ENCODE assay signal across 10 cellular contexts in genomic region chr10:119602241-119603095, GRCh38. TPM values are rescaled to one million over a fixed set of nuclear protein-coding genes. Genes with fewer than 3 reads are reported as not detected.
A peak's percentile ranks its signal among the peaks of the same experiment; 100 is the strongest.
DNase-seq lines count a peak whose midpoint lies in the region; ATAC-seq, FAIRE-seq and TF ChIP-seq lines count a peak whose summit lies in the region.
"Had no signal": no experiment of that assay in that cellular context is flagged by ENCODE, and none has a peak within 500 bp of the region (broad histone marks: within the 10 kb centered on the region; RNA-seq: fewer than 3 reads in every experiment).

No MANE protein-coding gene starts in this region.

- peak; percentile 70 for TF ChIP-seq CTCF in HepG2 (CRISPR knock-in tag; IDR thresholded peaks at IDR 0.05)
- TF ChIP-seq CTCF in tibial artery (IDR thresholded peaks at IDR 0.05): peak in 1 of 2 experiments; percentile 22

- POLR2A ChIA-PET in HepG2 (lab: Yijun Ruan, JAX): no interaction called here

- no peaks in the 10 kb centered on the region for H4K20me1 ChIP-seq in HepG2 (ENCODE audit: insufficient read depth, low read length)

- H3K36me3 ChIP-seq in HepG2 (replicated peaks in 1 of 2; ENCODE audit: control insufficient read depth in 1 of 2, insufficient read depth in 2 of 2, low read length in 2 of 2) (no peaks in the 10 kb centered on the region), tibial artery (no peaks in the 10 kb centered on the region)
- H3K36me3 ChIP-seq: thoracic aorta had no signal

- peak; percentile 51 for DNase-seq in DMS53 (lab: John Stamatoyannopoulos, UW)
- no peak for DNase-seq in DMS53 treated with DMSO at 0.1 percent for 48 hours (lab: John Stamatoyannopoulos, UW; ENCODE audit: unreplicated experiment)
- DNase-seq in M059J (ENCODE audit: low read depth): peak; percentile 33
- peak; percentile 4 for DNase-seq in activated T-helper 9 cell treated with anti-CD3 and anti-CD28 coated beads, Interleukin-2, amount 50 U/mL, for 16 hours (ENCODE audit: low read depth)
- peak; percentile 31 for DNase-seq in HepG2 (ENCODE audit: low spot score)
- no peak for DNase-seq in NCI-H146 treated with DMSO at 0.1 percent for 48 hours (lab: John Stamatoyannopoulos, UW; ENCODE audit: unreplicated experiment)
- DNase-seq in tibial artery: no peak
- no peak for DNase-seq in kidney glomerular epithelial cell (lab: John Stamatoyannopoulos, UW)

- H3K79me2 ChIP-seq in HepG2 (ENCODE audit: insufficient read depth, low read length): no peaks in the 10 kb centered on the region

- H3K4me3 ChIP-seq in HepG2 (replicated peaks in 1 of 3; ENCODE audit: insufficient read depth in 1 of 3, low read depth in 2 of 3, low read length in 3 of 3) (no peak overlapping the region), tibial artery (no peak overlapping the region)
- H3K4me3 ChIP-seq: SK-N-MC, thoracic aorta had no signal

- H3K9me3 ChIP-seq in HepG2 (ENCODE audit: low read length) (0 out of 2 replicates have a peak, but pooled peaks cover 5% of the 10 kb centered on the region), tibial artery (no peaks in the 10 kb centered on the region)
- H3K9me3 ChIP-seq: thoracic aorta had no signal

- no peak overlapping the region for H3K27ac ChIP-seq in HepG2 (ENCODE audit: extremely low read length, insufficient read depth, low read length)
- H3K27ac ChIP-seq in tibial artery: no peak overlapping the region
- H3K27ac ChIP-seq: SK-N-MC, thoracic aorta had no signal

- TF ChIP-seq POLR2A in HepG2 (IDR thresholded peaks at IDR 0.05; ENCODE audit: insufficient read depth in 1 of 2, low read depth in 2 of 2, low read length in 2 of 2): no peak

- 0 out of 2 replicates have a peak, but pooled peaks have one; percentile 21 for TF ChIP-seq RAD21 in HepG2 (CRISPR knock-in tag; IDR thresholded peaks at IDR 0.05)

- H3K4me2 ChIP-seq in HepG2 (ENCODE audit: low read depth, low read length): no peak overlapping the region

- no peak overlapping the region for H2AFZ ChIP-seq in HepG2 (ENCODE audit: low read length)

- no peak overlapping the region for H3K9ac ChIP-seq in HepG2 (ENCODE audit: insufficient read depth, low read depth, low read length)

- BruUV-seq in HepG2 (replicated peaks; lab: Mats Ljungman, UMichigan): no TSS peak

- TF ChIP-seq EP300 in HepG2 (IDR thresholded peaks at IDR 0.05; ENCODE audit: low read depth in 2 of 2, low read length in 2 of 2) (no peak), HepG2 (CRISPR knock-in tag; IDR thresholded peaks at IDR 0.05; ENCODE audit: borderline replicate concordance) (no peak)

- ATAC-seq in HepG2: peak; percentile 96

- no peak for FAIRE-seq in HepG2 (lab: Jason Lieb, UNC)

- H3K27me3 ChIP-seq in HepG2 (ENCODE audit: control insufficient read depth in 1 of 2, insufficient read depth in 2 of 2, low read length in 2 of 2) (no peaks in the 10 kb centered on the region), tibial artery (no peaks in the 10 kb centered on the region)

- in situ Hi-C loops in HepG2 (cut with HindIII; ENCODE audit: extremely low pct_ligation_motif_present, low pct_unique_long_range_greater_than_20kb): no loop called here

- WGBS in HepG2 (ENCODE audit: low lambda C conversion rate): 3% methylated on average over 2 of the region's 2 CpGs

- H3K4me1 ChIP-seq in HepG2 (ENCODE audit: insufficient read depth, low read length) (peaks cover 7% of the 10 kb centered on the region), tibial artery (peaks cover 0 to 3% (median 2%) of the 10 kb centered on the region in 4 donors)

- CTCF ChIA-PET in HepG2 (lab: Yijun Ruan, JAX; ENCODE audit: low intra/inter-chr PET ratio, low total read pairs): no interaction called here

- intact Hi-C loops in HepG2 (cut with micrococcal nuclease; ENCODE audit: unreplicated experiment) (no loop called here), tibial artery (cut with DNase I; ENCODE audit: low total_unique reads) (no loop called here)

TF ChIP-seq in HepG2, 621 proteins besides CTCF, POLR2A, EP300 and RAD21 (continues in another document):
- TF ChIP-seq STAG1 (CRISPR knock-in tag; IDR thresholded peaks at IDR 0.05) (peak; percentile 49), SMC3 (IDR thresholded peaks at IDR 0.05; ENCODE audit: low read length) (peak; percentile 17; the same call in 1 of the 2 replicates), NFKB2 (CRISPR knock-in tag; IDR thresholded peaks at IDR 0.05; ENCODE audit: borderline replicate concordance) (no peak)

RNA-seq across cellular contexts. Expression of gene TIAL1, which starts 5.7 kb away (rescaled TPM):
- total RNA-seq in M059J (2014; rRNA removed; shearing (Covaris generic)): 45.9 and 47.6 TPM in 2 replicates
- 31.5 and 36.6 TPM in 2 replicates for total RNA-seq in HepG2 (2016; rRNA removed; fragmentation: Illumina TruSeq; extraction: Trizol)
- 19.8 and 22.7 TPM in 2 replicates for total RNA-seq in HepG2 (2016; cell fraction: cytosol; rRNA removed; fragmentation: Illumina TruSeq; extraction: Trizol; ENCODE audit: low read depth)
- 32.7 and 33.0 TPM in 2 replicates for total RNA-seq in HepG2 (2016; cell fraction: insoluble cytoplasmic fraction; rRNA removed; fragmentation: Illumina TruSeq; extraction: Trizol)
- 32.9 and 34.8 TPM in 2 replicates for total RNA-seq in HepG2 (2016; cell fraction: membrane; rRNA removed; fragmentation: Illumina TruSeq; extraction: Trizol)
- 74.7 and 93.9 TPM in 2 replicates for total RNA-seq in HepG2 (2016; cell fraction: nucleus; rRNA removed; fragmentation: Illumina TruSeq; extraction: Trizol)
- polyA plus RNA-seq in HepG2 (2011; rRNA removed): 145 and 148 TPM in 2 replicates
- 29.6 and 41.0 TPM in 2 replicates for polyA plus RNA-seq in HepG2 (2011; cell fraction: cytosol; rRNA removed)
- 368 and 448 TPM in 2 replicates for polyA plus RNA-seq in HepG2 (2011; cell fraction: nucleus; rRNA removed)
- polyA plus RNA-seq in HepG2 (2012): 152 and 155 TPM in 2 replicates
- 16.3 and 18.6 TPM in 2 replicates for polyA plus RNA-seq in HepG2 (2016; cell fraction: cytosol; fragmentation: Illumina TruSeq; extraction: Trizol; ENCODE audit: low read depth)
- 72.0 and 75.0 TPM in 2 replicates for polyA plus RNA-seq in HepG2 (2016; cell fraction: insoluble cytoplasmic fraction; fragmentation: Illumina TruSeq; extraction: Trizol; ENCODE audit: low read depth)
- 36.1 and 39.6 TPM in 2 replicates for polyA plus RNA-seq in HepG2 (2016; cell fraction: membrane; fragmentation: Illumina TruSeq; extraction: Trizol; ENCODE audit: low read depth)
- 291 and 317 TPM in 2 replicates for polyA plus RNA-seq in HepG2 (2016; cell fraction: nucleus; fragmentation: Illumina TruSeq; extraction: Trizol; ENCODE audit: insufficient read depth, low read depth)
- 17.9 and 42.2 TPM in 2 replicates for polyA minus RNA-seq in HepG2 (2011; rRNA and poly(A)+ RNA removed; ENCODE audit: low replicate concordance)
- 27.6 and 31.4 TPM in 2 replicates for polyA minus RNA-seq in HepG2 (2011; cell fraction: cytosol; rRNA and poly(A)+ RNA removed)
- 199 and 216 TPM in 2 replicates for polyA minus RNA-seq in HepG2 (2011; cell fraction: nucleus; rRNA and poly(A)+ RNA removed)

RNA-seq across cellular contexts. Expression of gene BAG3, which starts 48.7 kb away (rescaled TPM):
- 15.1 and 28.6 TPM in 2 replicates for total RNA-seq in M059J (2014; rRNA removed; shearing (Covaris generic))
- total RNA-seq in HepG2 (2016; rRNA removed; fragmentation: Illumina TruSeq; extraction: Trizol): 6.7 and 7.9 TPM in 2 replicates
- 1.7 and 2.0 TPM in 2 replicates for total RNA-seq in HepG2 (2016; cell fraction: cytosol; rRNA removed; fragmentation: Illumina TruSeq; extraction: Trizol; ENCODE audit: low read depth)
- 6.7 and 7.5 TPM in 2 replicates for total RNA-seq in HepG2 (2016; cell fraction: insoluble cytoplasmic fraction; rRNA removed; fragmentation: Illumina TruSeq; extraction: Trizol)
- total RNA-seq in HepG2 (2016; cell fraction: membrane; rRNA removed; fragmentation: Illumina TruSeq; extraction: Trizol): 4.9 and 5.1 TPM in 2 replicates
- total RNA-seq in HepG2 (2016; cell fraction: nucleus; rRNA removed; fragmentation: Illumina TruSeq; extraction: Trizol): 4.8 and 6.3 TPM in 2 replicates
- 2.9 and 3.0 TPM in 2 replicates for polyA plus RNA-seq in HepG2 (2011; rRNA removed)
- polyA plus RNA-seq in HepG2 (2011; cell fraction: cytosol; rRNA removed): 2.5 and 3.1 TPM in 2 replicates
- polyA plus RNA-seq in HepG2 (2011; cell fraction: nucleus; rRNA removed): 9.0 and 9.5 TPM in 2 replicates
- polyA plus RNA-seq in HepG2 (2012): 12.7 and 14.8 TPM in 2 replicates
- 1.9 and 2.1 TPM in 2 replicates for polyA plus RNA-seq in HepG2 (2016; cell fraction: cytosol; fragmentation: Illumina TruSeq; extraction: Trizol; ENCODE audit: low read depth)
- 15.1 and 20.8 TPM in 2 replicates for polyA plus RNA-seq in HepG2 (2016; cell fraction: insoluble cytoplasmic fraction; fragmentation: Illumina TruSeq; extraction: Trizol; ENCODE audit: low read depth)
- polyA plus RNA-seq in HepG2 (2016; cell fraction: membrane; fragmentation: Illumina TruSeq; extraction: Trizol; ENCODE audit: low read depth): 3.2 and 4.9 TPM in 2 replicates
- polyA plus RNA-seq in HepG2 (2016; cell fraction: nucleus; fragmentation: Illumina TruSeq; extraction: Trizol; ENCODE audit: insufficient read depth, low read depth): 14.7 and 18.1 TPM in 2 replicates
- 3.1 and 5.4 TPM in 2 replicates for polyA minus RNA-seq in HepG2 (2011; rRNA and poly(A)+ RNA removed; ENCODE audit: low replicate concordance)
- 6.2 and 6.5 TPM in 2 replicates for polyA minus RNA-seq in HepG2 (2011; cell fraction: cytosol; rRNA and poly(A)+ RNA removed)
- 2.2 and 3.2 TPM in 2 replicates for polyA minus RNA-seq in HepG2 (2011; cell fraction: nucleus; rRNA and poly(A)+ RNA removed)

RNA-seq across cellular contexts. Expression of gene RGS10, which starts 59.9 kb away (rescaled TPM):
- total RNA-seq in M059J (2014; rRNA removed; shearing (Covaris generic)): 18.6 and 32.4 TPM in 2 replicates
- 1.1 and 1.7 TPM in 2 replicates for total RNA-seq in HepG2 (2016; rRNA removed; fragmentation: Illumina TruSeq; extraction: Trizol)
- 2.3 and 4.0 TPM in 2 replicates for total RNA-seq in HepG2 (2016; cell fraction: cytosol; rRNA removed; fragmentation: Illumina TruSeq; extraction: Trizol; ENCODE audit: low read depth)
- total RNA-seq in HepG2 (2016; cell fraction: insoluble cytoplasmic fraction; rRNA removed; fragmentation: Illumina TruSeq; extraction: Trizol): 1.3 and 2.0 TPM in 2 replicates
- 2.3 and 2.4 TPM in 2 replicates for total RNA-seq in HepG2 (2016; cell fraction: membrane; rRNA removed; fragmentation: Illumina TruSeq; extraction: Trizol)
- 0.78 and 1.1 TPM in 2 replicates for total RNA-seq in HepG2 (2016; cell fraction: nucleus; rRNA removed; fragmentation: Illumina TruSeq; extraction: Trizol)
- 4.1 and 5.1 TPM in 2 replicates for polyA plus RNA-seq in HepG2 (2011; rRNA removed)
- polyA plus RNA-seq in HepG2 (2011; cell fraction: cytosol; rRNA removed): 2.9 and 4.0 TPM in 2 replicates
- 1.2 and 1.3 TPM in 2 replicates for polyA plus RNA-seq in HepG2 (2011; cell fraction: nucleus; rRNA removed)
- polyA plus RNA-seq in HepG2 (2012): 1.4 and 3.1 TPM in 2 replicates
- polyA plus RNA-seq in HepG2 (2016; cell fraction: cytosol; fragmentation: Illumina TruSeq; extraction: Trizol; ENCODE audit: low read depth): 3.3 and 5.1 TPM in 2 replicates
- polyA plus RNA-seq in HepG2 (2016; cell fraction: insoluble cytoplasmic fraction; fragmentation: Illumina TruSeq; extraction: Trizol; ENCODE audit: low read depth): 2.4 and 3.6 TPM in 2 replicates
- 3.3 TPM in 2 replicates for polyA plus RNA-seq in HepG2 (2016; cell fraction: membrane; fragmentation: Illumina TruSeq; extraction: Trizol; ENCODE audit: low read depth)
- polyA plus RNA-seq in HepG2 (2016; cell fraction: nucleus; fragmentation: Illumina TruSeq; extraction: Trizol; ENCODE audit: insufficient read depth, low read depth): 0.67 and 1.8 TPM in 2 replicates
- 1.3 and 2.3 TPM in 2 replicates for polyA minus RNA-seq in HepG2 (2011; rRNA and poly(A)+ RNA removed; ENCODE audit: low replicate concordance)
- 1.3 and 2.1 TPM in 2 replicates for polyA minus RNA-seq in HepG2 (2011; cell fraction: cytosol; rRNA and poly(A)+ RNA removed)
- 0.99 and 1.8 TPM in 2 replicates for polyA minus RNA-seq in HepG2 (2011; cell fraction: nucleus; rRNA and poly(A)+ RNA removed)

Comparison
In these comparisons a context has a peak if more than half of its experiments do, and no peak if none do; other contexts are left out.
1. DNase-seq: peak in DMS53 (single experiment), M059J (single experiment), activated T-helper 9 cell treated with anti-CD3 and anti-CD28 coated beads, Interleukin-2, amount 50 U/mL, for 16 hours (single experiment) and HepG2 (single experiment); none in DMS53 treated with DMSO at 0.1 percent for 48 hours (single experiment), NCI-H146 treated with DMSO at 0.1 percent for 48 hours (single experiment), tibial artery (0 of 2) and kidney glomerular epithelial cell (single experiment).